Comparison of ENCODE assay signal across 2 cellular contexts in the genomic region with DNA sequence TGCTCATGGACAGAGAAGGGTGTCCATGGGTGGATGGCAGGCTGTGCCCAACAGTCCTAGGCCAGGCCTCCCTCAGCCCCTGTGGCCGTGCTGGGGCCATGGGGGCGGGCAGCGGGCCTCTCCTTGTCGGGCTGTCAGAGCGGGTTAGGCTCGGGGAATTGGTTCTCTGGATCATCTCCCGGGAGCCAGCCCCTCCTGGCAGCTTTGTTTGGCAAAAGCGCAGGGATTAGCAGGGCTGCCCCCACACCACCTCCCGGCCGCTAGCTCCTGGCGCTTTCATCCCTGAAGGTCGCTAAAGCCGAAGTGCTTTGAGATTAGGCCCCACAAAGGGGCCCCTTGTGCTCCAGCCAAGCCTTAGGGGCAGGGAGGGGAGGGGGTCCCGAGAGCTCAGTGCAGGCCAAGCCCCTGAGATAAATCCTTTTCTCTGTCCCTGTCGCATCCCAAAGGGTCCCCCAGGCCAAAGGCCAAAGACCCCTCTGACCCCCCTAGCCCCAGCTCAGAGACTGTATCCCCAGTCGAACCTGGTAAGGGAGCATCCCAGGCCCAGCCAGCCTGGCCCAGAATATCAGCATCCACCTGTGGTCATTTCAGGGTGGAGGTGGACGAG.
TF ChIP-seq lines count a peak whose summit lies in the region.

No MANE protein-coding gene starts in this region.

TF ChIP-seq in GM23338, 12 proteins besides CTCF, POLR2A, EP300 and RAD21 (continued from another document):
- TF ChIP-seq, protein P1, sequence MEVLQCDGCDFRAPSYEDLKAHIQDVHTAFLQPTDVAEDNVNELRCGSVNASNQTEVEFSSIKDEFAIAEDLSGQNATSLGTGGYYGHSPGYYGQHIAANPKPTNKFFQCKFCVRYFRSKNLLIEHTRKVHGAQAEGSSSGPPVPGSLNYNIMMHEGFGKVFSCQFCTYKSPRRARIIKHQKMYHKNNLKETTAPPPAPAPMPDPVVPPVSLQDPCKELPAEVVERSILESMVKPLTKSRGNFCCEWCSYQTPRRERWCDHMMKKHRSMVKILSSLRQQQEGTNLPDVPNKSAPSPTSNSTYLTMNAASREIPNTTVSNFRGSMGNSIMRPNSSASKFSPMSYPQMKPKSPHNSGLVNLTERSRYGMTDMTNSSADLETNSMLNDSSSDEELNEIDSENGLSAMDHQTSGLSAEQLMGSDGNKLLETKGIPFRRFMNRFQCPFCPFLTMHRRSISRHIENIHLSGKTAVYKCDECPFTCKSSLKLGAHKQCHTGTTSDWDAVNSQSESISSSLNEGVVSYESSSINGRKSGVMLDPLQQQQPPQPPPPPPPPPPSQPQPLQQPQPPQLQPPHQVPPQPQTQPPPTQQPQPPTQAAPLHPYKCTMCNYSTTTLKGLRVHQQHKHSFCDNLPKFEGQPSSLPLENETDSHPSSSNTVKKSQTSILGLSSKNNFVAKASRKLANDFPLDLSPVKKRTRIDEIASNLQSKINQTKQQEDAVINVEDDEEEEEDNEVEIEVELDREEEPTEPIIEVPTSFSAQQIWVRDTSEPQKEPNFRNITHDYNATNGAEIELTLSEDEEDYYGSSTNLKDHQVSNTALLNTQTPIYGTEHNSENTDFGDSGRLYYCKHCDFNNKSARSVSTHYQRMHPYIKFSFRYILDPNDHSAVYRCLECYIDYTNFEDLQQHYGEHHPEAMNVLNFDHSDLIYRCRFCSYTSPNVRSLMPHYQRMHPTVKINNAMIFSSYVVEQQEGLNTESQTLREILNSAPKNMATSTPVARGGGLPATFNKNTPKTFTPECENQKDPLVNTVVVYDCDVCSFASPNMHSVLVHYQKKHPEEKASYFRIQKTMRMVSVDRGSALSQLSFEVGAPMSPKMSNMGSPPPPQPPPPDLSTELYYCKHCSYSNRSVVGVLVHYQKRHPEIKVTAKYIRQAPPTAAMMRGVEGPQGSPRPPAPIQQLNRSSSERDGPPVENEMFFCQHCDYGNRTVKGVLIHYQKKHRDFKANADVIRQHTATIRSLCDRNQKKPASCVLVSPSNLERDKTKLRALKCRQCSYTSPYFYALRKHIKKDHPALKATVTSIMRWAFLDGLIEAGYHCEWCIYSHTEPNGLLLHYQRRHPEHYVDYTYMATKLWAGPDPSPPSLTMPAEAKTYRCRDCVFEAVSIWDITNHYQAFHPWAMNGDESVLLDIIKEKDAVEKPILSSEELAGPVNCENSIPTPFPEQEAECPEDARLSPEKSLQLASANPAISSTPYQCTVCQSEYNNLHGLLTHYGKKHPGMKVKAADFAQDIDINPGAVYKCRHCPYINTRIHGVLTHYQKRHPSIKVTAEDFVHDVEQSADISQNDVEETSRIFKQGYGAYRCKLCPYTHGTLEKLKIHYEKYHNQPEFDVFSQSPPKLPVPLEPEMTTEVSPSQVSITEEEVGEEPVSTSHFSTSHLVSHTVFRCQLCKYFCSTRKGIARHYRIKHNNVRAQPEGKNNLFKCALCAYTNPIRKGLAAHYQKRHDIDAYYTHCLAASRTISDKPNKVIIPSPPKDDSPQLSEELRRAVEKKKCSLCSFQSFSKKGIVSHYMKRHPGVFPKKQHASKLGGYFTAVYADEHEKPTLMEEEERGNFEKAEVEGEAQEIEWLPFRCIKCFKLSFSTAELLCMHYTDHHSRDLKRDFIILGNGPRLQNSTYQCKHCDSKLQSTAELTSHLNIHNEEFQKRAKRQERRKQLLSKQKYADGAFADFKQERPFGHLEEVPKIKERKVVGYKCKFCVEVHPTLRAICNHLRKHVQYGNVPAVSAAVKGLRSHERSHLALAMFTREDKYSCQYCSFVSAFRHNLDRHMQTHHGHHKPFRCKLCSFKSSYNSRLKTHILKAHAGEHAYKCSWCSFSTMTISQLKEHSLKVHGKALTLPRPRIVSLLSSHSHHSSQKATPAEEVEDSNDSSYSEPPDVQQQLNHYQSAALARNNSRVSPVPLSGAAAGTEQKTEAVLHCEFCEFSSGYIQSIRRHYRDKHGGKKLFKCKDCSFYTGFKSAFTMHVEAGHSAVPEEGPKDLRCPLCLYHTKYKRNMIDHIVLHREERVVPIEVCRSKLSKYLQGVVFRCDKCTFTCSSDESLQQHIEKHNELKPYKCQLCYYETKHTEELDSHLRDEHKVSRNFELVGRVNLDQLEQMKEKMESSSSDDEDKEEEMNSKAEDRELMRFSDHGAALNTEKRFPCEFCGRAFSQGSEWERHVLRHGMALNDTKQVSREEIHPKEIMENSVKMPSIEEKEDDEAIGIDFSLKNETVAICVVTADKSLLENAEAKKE (CRISPR knock-in tag; IDR thresholded peaks at IDR 0.05), result no peak
- TF ChIP-seq, protein P2, sequence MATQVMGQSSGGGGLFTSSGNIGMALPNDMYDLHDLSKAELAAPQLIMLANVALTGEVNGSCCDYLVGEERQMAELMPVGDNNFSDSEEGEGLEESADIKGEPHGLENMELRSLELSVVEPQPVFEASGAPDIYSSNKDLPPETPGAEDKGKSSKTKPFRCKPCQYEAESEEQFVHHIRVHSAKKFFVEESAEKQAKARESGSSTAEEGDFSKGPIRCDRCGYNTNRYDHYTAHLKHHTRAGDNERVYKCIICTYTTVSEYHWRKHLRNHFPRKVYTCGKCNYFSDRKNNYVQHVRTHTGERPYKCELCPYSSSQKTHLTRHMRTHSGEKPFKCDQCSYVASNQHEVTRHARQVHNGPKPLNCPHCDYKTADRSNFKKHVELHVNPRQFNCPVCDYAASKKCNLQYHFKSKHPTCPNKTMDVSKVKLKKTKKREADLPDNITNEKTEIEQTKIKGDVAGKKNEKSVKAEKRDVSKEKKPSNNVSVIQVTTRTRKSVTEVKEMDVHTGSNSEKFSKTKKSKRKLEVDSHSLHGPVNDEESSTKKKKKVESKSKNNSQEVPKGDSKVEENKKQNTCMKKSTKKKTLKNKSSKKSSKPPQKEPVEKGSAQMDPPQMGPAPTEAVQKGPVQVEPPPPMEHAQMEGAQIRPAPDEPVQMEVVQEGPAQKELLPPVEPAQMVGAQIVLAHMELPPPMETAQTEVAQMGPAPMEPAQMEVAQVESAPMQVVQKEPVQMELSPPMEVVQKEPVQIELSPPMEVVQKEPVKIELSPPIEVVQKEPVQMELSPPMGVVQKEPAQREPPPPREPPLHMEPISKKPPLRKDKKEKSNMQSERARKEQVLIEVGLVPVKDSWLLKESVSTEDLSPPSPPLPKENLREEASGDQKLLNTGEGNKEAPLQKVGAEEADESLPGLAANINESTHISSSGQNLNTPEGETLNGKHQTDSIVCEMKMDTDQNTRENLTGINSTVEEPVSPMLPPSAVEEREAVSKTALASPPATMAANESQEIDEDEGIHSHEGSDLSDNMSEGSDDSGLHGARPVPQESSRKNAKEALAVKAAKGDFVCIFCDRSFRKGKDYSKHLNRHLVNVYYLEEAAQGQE (IDR thresholded peaks at IDR 0.05; ENCODE audit: unreplicated experiment), result no peak
- no peak for TF ChIP-seq POLR2AphosphoS5 (IDR thresholded peaks at IDR 0.05; ENCODE audit: low read depth)

TF ChIP-seq in WTC11, 78 proteins besides CTCF, POLR2A, EP300 and RAD21 (continued from another document):
- TF ChIP-seq, protein P3, sequence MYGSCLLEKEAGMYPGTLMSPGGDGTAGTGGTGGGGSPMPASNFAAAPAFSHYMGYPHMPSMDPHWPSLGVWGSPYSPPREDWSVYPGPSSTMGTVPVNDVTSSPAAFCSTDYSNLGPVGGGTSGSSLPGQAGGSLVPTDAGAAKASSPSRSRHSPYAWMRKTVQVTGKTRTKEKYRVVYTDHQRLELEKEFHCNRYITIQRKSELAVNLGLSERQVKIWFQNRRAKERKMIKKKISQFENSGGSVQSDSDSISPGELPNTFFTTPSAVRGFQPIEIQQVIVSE (CRISPR knock-in tag; IDR thresholded peaks at IDR 0.05; ENCODE audit: borderline replicate concordance), result no peak
- TF ChIP-seq, protein P4, sequence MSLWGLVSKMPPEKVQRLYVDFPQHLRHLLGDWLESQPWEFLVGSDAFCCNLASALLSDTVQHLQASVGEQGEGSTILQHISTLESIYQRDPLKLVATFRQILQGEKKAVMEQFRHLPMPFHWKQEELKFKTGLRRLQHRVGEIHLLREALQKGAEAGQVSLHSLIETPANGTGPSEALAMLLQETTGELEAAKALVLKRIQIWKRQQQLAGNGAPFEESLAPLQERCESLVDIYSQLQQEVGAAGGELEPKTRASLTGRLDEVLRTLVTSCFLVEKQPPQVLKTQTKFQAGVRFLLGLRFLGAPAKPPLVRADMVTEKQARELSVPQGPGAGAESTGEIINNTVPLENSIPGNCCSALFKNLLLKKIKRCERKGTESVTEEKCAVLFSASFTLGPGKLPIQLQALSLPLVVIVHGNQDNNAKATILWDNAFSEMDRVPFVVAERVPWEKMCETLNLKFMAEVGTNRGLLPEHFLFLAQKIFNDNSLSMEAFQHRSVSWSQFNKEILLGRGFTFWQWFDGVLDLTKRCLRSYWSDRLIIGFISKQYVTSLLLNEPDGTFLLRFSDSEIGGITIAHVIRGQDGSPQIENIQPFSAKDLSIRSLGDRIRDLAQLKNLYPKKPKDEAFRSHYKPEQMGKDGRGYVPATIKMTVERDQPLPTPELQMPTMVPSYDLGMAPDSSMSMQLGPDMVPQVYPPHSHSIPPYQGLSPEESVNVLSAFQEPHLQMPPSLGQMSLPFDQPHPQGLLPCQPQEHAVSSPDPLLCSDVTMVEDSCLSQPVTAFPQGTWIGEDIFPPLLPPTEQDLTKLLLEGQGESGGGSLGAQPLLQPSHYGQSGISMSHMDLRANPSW (CRISPR knock-in tag; conservative IDR thresholded peaks at IDR 0.05; ENCODE audit: low read depth), result no peak
- TF ChIP-seq, protein P5, sequence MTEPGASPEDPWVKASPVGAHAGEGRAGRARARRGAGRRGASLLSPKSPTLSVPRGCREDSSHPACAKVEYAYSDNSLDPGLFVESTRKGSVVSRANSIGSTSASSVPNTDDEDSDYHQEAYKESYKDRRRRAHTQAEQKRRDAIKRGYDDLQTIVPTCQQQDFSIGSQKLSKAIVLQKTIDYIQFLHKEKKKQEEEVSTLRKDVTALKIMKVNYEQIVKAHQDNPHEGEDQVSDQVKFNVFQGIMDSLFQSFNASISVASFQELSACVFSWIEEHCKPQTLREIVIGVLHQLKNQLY (CRISPR knock-in tag; IDR thresholded peaks at IDR 0.05), result no peak
- TF ChIP-seq, protein P6, sequence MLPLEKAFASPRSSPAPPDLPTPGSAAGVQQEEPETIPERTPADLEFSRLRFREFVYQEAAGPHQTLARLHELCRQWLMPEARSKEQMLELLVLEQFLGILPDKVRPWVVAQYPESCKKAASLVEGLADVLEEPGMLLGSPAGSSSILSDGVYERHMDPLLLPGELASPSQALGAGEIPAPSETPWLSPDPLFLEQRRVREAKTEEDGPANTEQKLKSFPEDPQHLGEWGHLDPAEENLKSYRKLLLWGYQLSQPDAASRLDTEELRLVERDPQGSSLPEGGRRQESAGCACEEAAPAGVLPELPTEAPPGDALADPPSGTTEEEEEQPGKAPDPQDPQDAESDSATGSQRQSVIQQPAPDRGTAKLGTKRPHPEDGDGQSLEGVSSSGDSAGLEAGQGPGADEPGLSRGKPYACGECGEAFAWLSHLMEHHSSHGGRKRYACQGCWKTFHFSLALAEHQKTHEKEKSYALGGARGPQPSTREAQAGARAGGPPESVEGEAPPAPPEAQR (CRISPR knock-in tag; IDR thresholded peaks at IDR 0.05), result no peak
- TF ChIP-seq TP53 (CRISPR knock-in tag; IDR thresholded peaks at IDR 0.05) (no peak), ZNF396 (CRISPR knock-in tag; IDR thresholded peaks at IDR 0.05; ENCODE audit: borderline replicate concordance) (no peak)
- TF ChIP-seq, protein P7, sequence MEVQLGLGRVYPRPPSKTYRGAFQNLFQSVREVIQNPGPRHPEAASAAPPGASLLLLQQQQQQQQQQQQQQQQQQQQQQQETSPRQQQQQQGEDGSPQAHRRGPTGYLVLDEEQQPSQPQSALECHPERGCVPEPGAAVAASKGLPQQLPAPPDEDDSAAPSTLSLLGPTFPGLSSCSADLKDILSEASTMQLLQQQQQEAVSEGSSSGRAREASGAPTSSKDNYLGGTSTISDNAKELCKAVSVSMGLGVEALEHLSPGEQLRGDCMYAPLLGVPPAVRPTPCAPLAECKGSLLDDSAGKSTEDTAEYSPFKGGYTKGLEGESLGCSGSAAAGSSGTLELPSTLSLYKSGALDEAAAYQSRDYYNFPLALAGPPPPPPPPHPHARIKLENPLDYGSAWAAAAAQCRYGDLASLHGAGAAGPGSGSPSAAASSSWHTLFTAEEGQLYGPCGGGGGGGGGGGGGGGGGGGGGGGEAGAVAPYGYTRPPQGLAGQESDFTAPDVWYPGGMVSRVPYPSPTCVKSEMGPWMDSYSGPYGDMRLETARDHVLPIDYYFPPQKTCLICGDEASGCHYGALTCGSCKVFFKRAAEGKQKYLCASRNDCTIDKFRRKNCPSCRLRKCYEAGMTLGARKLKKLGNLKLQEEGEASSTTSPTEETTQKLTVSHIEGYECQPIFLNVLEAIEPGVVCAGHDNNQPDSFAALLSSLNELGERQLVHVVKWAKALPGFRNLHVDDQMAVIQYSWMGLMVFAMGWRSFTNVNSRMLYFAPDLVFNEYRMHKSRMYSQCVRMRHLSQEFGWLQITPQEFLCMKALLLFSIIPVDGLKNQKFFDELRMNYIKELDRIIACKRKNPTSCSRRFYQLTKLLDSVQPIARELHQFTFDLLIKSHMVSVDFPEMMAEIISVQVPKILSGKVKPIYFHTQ (CRISPR knock-in tag; IDR thresholded peaks at IDR 0.05), result no peak
- TF ChIP-seq, protein P8, sequence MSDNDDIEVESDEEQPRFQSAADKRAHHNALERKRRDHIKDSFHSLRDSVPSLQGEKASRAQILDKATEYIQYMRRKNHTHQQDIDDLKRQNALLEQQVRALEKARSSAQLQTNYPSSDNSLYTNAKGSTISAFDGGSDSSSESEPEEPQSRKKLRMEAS (CRISPR knock-in tag; IDR thresholded peaks at IDR 0.05), result no peak
